ENCODE assay signal across 1 cellular context in the genomic region with DNA sequence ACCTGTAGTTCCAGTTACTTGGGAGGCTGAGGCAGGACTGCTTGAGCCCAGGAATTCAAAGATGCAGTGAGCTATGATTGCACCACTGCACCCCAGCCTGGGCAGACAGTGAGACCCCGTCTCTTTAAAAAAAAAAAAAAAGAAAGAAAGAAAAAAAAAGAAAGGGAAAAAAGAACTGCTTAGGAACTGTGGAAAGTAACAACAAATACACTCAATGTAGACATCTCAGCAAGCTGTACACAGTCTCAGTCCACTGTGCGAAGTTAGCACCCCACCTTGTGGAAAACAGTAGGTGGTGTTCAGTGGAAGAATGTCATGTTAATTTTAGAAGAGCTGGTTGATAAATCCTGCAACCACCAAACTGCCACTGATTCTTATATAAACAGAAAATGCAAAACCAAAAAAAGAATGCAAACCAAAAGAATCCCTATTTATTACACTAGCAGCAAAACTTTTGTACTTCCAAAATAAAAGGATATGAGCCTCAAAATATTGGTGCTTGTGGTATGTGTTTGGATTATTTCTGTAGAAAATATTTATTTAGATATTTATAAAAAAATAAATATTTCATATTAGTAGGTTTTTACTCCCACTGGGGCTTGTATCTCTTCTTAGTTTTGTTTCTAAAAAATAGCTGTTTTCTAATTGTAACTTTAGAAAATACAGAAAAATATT.
TF ChIP-seq lines count a peak whose summit lies in the region.

No MANE protein-coding gene starts in this region.

TF ChIP-seq in HepG2, 621 proteins besides CTCF, POLR2A, EP300 and RAD21 (continued from another document):
- TF ChIP-seq, protein P1, sequence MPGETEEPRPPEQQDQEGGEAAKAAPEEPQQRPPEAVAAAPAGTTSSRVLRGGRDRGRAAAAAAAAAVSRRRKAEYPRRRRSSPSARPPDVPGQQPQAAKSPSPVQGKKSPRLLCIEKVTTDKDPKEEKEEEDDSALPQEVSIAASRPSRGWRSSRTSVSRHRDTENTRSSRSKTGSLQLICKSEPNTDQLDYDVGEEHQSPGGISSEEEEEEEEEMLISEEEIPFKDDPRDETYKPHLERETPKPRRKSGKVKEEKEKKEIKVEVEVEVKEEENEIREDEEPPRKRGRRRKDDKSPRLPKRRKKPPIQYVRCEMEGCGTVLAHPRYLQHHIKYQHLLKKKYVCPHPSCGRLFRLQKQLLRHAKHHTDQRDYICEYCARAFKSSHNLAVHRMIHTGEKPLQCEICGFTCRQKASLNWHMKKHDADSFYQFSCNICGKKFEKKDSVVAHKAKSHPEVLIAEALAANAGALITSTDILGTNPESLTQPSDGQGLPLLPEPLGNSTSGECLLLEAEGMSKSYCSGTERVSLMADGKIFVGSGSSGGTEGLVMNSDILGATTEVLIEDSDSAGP (CRISPR knock-in tag; IDR thresholded peaks at IDR 0.05; ENCODE audit: borderline replicate concordance), result no peak
- TF ChIP-seq SAP130 (CRISPR knock-in tag; IDR thresholded peaks at IDR 0.05; ENCODE audit: low read depth) (peak; percentile 48), ZMYM4 (CRISPR knock-in tag; IDR thresholded peaks at IDR 0.05) (0 out of 2 replicates have a peak, but pooled peaks have one; percentile 16)
- TF ChIP-seq, protein P2, sequence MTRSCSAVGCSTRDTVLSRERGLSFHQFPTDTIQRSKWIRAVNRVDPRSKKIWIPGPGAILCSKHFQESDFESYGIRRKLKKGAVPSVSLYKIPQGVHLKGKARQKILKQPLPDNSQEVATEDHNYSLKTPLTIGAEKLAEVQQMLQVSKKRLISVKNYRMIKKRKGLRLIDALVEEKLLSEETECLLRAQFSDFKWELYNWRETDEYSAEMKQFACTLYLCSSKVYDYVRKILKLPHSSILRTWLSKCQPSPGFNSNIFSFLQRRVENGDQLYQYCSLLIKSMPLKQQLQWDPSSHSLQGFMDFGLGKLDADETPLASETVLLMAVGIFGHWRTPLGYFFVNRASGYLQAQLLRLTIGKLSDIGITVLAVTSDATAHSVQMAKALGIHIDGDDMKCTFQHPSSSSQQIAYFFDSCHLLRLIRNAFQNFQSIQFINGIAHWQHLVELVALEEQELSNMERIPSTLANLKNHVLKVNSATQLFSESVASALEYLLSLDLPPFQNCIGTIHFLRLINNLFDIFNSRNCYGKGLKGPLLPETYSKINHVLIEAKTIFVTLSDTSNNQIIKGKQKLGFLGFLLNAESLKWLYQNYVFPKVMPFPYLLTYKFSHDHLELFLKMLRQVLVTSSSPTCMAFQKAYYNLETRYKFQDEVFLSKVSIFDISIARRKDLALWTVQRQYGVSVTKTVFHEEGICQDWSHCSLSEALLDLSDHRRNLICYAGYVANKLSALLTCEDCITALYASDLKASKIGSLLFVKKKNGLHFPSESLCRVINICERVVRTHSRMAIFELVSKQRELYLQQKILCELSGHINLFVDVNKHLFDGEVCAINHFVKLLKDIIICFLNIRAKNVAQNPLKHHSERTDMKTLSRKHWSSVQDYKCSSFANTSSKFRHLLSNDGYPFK (CRISPR knock-in tag; IDR thresholded peaks at IDR 0.05; ENCODE audit: borderline replicate concordance), result no peak
